1 cellular context compared by ENCODE assay signal in the genomic region with DNA sequence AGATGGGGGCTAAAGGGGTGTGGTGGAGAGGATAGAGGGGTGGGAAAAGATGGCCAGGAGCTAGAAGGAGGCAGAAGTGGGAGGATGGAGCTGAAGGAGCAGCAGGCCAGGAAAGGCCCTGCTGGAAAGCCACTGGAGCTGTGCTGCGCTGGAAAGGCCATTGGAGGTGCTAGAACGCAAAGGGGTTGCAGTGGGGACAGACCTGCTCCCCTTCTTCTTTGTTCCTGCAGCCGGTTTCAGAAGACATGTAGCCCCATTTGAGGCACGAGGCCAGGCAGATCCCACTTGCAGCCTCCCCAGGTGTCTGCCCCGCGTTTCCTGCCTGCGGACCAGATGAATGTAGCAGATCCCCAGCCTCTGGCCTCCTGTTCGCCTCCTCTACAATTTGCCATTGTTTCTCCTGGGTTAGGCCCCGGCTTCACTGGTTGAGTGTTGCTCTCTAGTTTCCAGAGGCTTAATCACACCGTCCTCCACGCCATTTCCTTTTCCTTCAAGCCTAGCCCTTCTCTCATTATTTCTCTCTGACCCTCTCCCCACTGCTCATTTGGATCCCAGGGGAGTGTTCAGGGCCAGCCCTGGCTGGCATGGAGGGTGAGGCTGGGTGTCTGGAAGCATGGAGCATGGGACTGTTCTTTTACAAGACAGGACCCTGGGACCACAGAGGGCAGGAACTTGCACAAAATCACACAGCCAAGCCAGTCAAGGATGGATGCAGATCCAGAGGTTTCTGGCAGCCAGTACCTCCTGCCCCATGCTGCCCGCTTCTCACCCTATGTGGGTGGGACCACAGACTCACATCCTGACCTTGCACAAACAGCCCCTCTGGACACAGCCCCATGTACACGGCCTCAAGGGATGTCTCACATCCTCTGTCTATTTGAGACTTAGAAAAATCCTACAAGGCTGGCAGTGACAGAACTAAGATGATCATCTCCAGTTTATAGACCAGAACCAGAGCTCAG.
TF ChIP-seq lines count a peak whose summit lies in the region.

No MANE protein-coding gene starts in this region.

TF ChIP-seq in H1, 55 proteins besides CTCF, POLR2A, EP300 and RAD21 (continued from another document):
- TF ChIP-seq, protein P1, sequence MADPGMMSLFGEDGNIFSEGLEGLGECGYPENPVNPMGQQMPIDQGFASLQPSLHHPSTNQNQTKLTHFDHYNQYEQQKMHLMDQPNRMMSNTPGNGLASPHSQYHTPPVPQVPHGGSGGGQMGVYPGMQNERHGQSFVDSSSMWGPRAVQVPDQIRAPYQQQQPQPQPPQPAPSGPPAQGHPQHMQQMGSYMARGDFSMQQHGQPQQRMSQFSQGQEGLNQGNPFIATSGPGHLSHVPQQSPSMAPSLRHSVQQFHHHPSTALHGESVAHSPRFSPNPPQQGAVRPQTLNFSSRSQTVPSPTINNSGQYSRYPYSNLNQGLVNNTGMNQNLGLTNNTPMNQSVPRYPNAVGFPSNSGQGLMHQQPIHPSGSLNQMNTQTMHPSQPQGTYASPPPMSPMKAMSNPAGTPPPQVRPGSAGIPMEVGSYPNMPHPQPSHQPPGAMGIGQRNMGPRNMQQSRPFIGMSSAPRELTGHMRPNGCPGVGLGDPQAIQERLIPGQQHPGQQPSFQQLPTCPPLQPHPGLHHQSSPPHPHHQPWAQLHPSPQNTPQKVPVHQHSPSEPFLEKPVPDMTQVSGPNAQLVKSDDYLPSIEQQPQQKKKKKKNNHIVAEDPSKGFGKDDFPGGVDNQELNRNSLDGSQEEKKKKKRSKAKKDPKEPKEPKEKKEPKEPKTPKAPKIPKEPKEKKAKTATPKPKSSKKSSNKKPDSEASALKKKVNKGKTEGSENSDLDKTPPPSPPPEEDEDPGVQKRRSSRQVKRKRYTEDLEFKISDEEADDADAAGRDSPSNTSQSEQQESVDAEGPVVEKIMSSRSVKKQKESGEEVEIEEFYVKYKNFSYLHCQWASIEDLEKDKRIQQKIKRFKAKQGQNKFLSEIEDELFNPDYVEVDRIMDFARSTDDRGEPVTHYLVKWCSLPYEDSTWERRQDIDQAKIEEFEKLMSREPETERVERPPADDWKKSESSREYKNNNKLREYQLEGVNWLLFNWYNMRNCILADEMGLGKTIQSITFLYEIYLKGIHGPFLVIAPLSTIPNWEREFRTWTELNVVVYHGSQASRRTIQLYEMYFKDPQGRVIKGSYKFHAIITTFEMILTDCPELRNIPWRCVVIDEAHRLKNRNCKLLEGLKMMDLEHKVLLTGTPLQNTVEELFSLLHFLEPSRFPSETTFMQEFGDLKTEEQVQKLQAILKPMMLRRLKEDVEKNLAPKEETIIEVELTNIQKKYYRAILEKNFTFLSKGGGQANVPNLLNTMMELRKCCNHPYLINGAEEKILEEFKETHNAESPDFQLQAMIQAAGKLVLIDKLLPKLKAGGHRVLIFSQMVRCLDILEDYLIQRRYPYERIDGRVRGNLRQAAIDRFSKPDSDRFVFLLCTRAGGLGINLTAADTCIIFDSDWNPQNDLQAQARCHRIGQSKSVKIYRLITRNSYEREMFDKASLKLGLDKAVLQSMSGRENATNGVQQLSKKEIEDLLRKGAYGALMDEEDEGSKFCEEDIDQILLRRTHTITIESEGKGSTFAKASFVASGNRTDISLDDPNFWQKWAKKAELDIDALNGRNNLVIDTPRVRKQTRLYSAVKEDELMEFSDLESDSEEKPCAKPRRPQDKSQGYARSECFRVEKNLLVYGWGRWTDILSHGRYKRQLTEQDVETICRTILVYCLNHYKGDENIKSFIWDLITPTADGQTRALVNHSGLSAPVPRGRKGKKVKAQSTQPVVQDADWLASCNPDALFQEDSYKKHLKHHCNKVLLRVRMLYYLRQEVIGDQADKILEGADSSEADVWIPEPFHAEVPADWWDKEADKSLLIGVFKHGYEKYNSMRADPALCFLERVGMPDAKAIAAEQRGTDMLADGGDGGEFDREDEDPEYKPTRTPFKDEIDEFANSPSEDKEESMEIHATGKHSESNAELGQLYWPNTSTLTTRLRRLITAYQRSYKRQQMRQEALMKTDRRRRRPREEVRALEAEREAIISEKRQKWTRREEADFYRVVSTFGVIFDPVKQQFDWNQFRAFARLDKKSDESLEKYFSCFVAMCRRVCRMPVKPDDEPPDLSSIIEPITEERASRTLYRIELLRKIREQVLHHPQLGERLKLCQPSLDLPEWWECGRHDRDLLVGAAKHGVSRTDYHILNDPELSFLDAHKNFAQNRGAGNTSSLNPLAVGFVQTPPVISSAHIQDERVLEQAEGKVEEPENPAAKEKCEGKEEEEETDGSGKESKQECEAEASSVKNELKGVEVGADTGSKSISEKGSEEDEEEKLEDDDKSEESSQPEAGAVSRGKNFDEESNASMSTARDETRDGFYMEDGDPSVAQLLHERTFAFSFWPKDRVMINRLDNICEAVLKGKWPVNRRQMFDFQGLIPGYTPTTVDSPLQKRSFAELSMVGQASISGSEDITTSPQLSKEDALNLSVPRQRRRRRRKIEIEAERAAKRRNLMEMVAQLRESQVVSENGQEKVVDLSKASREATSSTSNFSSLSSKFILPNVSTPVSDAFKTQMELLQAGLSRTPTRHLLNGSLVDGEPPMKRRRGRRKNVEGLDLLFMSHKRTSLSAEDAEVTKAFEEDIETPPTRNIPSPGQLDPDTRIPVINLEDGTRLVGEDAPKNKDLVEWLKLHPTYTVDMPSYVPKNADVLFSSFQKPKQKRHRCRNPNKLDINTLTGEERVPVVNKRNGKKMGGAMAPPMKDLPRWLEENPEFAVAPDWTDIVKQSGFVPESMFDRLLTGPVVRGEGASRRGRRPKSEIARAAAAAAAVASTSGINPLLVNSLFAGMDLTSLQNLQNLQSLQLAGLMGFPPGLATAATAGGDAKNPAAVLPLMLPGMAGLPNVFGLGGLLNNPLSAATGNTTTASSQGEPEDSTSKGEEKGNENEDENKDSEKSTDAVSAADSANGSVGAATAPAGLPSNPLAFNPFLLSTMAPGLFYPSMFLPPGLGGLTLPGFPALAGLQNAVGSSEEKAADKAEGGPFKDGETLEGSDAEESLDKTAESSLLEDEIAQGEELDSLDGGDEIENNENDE (IDR thresholded peaks at IDR 0.05; ENCODE audit: insufficient replicate concordance, low read length), result no peak
- TF ChIP-seq CHD2 (IDR thresholded peaks at IDR 0.05; ENCODE audit: low read length) (no peak), KDM4A (IDR thresholded peaks at IDR 0.05; ENCODE audit: low read depth, low read length, severe bottlenecking) (no peak)
- TF ChIP-seq, protein P2, sequence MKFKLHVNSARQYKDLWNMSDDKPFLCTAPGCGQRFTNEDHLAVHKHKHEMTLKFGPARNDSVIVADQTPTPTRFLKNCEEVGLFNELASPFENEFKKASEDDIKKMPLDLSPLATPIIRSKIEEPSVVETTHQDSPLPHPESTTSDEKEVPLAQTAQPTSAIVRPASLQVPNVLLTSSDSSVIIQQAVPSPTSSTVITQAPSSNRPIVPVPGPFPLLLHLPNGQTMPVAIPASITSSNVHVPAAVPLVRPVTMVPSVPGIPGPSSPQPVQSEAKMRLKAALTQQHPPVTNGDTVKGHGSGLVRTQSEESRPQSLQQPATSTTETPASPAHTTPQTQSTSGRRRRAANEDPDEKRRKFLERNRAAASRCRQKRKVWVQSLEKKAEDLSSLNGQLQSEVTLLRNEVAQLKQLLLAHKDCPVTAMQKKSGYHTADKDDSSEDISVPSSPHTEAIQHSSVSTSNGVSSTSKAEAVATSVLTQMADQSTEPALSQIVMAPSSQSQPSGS (IDR thresholded peaks at IDR 0.05; ENCODE audit: low read length), result no peak
